ENCODE assay signal across 1 cellular context in genomic region chr10:101512741-101513140, GRCh38.
TF ChIP-seq lines count a peak whose summit lies in the region.

No MANE protein-coding gene starts in this region.

TF ChIP-seq in IMR-90, 13 proteins besides CTCF, POLR2A, EP300 and RAD21:
- TF ChIP-seq RCOR1 (IDR thresholded peaks at IDR 0.05; ENCODE audit: insufficient replicate concordance, low read length): no peak
- TF ChIP-seq USF2 (IDR thresholded peaks at IDR 0.05; ENCODE audit: low read depth, low read length): no peak
- no peak for TF ChIP-seq MXI1 (IDR thresholded peaks at IDR 0.05; ENCODE audit: borderline replicate concordance, low read depth, low read length)
- no peak for TF ChIP-seq FOS (IDR thresholded peaks at IDR 0.05; ENCODE audit: low read depth, low read length)
- no peak for TF ChIP-seq MAFK (IDR thresholded peaks at IDR 0.05; ENCODE audit: low read depth, low read length)
- TF ChIP-seq SMC3 (IDR thresholded peaks at IDR 0.05; ENCODE audit: low read depth, low read length): no peak
- TF ChIP-seq, protein P1, sequence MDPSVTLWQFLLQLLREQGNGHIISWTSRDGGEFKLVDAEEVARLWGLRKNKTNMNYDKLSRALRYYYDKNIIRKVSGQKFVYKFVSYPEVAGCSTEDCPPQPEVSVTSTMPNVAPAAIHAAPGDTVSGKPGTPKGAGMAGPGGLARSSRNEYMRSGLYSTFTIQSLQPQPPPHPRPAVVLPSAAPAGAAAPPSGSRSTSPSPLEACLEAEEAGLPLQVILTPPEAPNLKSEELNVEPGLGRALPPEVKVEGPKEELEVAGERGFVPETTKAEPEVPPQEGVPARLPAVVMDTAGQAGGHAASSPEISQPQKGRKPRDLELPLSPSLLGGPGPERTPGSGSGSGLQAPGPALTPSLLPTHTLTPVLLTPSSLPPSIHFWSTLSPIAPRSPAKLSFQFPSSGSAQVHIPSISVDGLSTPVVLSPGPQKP (IDR thresholded peaks at IDR 0.05; ENCODE audit: borderline replicate concordance, low read depth, low read length): no peak
- TF ChIP-seq MAZ (IDR thresholded peaks at IDR 0.05; ENCODE audit: borderline replicate concordance, low read depth, low read length): no peak
- no peak for TF ChIP-seq NFE2L2 (IDR thresholded peaks at IDR 0.05; ENCODE audit: low read depth, low read length)
- TF ChIP-seq BHLHE40 (IDR thresholded peaks at IDR 0.05; ENCODE audit: low read depth, low read length): no peak
- TF ChIP-seq RFX5 (IDR thresholded peaks at IDR 0.05; ENCODE audit: low read depth, low read length): no peak
- no peak for TF ChIP-seq CHD1 (IDR thresholded peaks at IDR 0.05; ENCODE audit: low read depth, low read length)
